Comparison of ENCODE assay signal across 7 cellular contexts in the genomic region with DNA sequence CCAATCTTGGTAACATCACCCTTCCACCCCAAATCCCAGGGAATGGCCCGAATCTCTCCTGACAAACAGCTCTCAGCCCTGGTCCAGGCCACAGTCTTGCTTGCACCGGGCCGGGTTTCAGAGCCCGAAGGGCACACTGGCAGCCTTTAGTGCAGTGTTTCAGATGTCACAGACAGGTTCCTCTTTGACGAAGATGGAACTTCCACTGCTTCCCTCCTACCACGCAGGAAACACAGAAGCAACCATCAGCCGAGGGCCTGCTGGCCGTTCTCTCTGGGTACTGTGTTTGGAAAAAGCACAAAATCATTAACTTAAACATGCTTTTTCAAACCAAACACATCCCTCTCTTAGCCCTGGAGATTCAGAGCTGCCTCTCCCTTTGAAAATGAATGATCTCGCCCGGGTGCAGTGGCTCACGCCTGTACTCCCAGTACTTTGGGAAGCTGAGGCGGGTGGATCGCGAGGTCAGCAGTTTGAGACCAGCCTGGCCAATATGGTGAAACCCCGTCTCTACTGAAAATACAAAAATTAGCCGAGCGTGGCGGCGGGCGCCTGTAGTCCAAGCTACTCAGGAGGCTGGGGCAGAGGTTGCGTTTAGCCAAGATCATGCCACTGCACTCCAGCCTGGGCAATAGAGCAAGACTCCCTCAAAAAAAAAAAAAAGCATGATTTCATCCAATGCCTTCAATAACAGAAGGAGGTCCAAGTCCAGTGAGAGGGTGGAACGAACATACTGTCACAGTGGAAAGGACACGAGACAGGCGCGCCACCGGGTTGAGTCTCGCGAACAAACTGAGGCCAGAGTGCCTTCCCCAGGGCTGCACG. TPM values are rescaled to one million over a fixed set of nuclear protein-coding genes. Genes with fewer than 3 reads are reported as not detected.
DNase-seq lines count a peak whose midpoint lies in the region; FAIRE-seq and TF ChIP-seq lines count a peak whose summit lies in the region.
"Not testable (repeated sequence)": the region's sequence is repeated elsewhere in the genome, so short reads cannot be mapped to it uniquely, and the experiment has no call there.

No MANE protein-coding gene starts in this region.

- H3K27me3 ChIP-seq in OCI-LY3 (ENCODE audit: low read depth, low read length); left ventricle myocardium inferior (ENCODE audit: low read depth); mucosa of stomach (ENCODE audit: control insufficient read depth, insufficient read depth, low read length); skeletal muscle satellite cell (ENCODE audit: control insufficient read depth, insufficient read depth, low read length): not testable (repeated sequence)

- peak overlapping the region; percentile 81 for H3K4me3 ChIP-seq in OCI-LY3 (ENCODE audit: low read length)
- peak overlapping the region; percentile 93 for H3K4me3 ChIP-seq in left ventricle myocardium inferior
- H3K4me3 ChIP-seq in mucosa of stomach (ENCODE audit: low read length): peak overlapping the region; percentile 50
- H3K4me3 ChIP-seq in skeletal muscle satellite cell (ENCODE audit: low read length): peak overlapping the region; percentile 90

- FAIRE-seq in GM19239 (lab: Jason Lieb, UNC): peak; percentile 44

- H3K27me3 Mint-ChIP-seq in activated T-cell treated with anti-CD3 and anti-CD28 coated beads, Interleukin-2, amount 50 U/mL, for 24 hours: not testable (repeated sequence)

- H3K9me3 Mint-ChIP-seq in activated T-cell treated with anti-CD3 and anti-CD28 coated beads, Interleukin-2, amount 50 U/mL, for 24 hours: not testable (repeated sequence)

- not testable (repeated sequence) for H4K20me1 ChIP-seq in OCI-LY3 (ENCODE audit: insufficient read depth, low read length)

- intact Hi-C loops in left ventricle myocardium inferior (cut with micrococcal nuclease): not testable (repeated sequence)

- not testable (repeated sequence) for DNase-seq in GM19239 (ENCODE audit: insufficient read length, low spot score); activated T-cell treated with anti-CD3 and anti-CD28 coated beads, Interleukin-2, amount 50 U/mL, for 24 hours
- DNase-seq in left ventricle myocardium inferior: peak; percentile 19

- peak overlapping the region; percentile 75 for H3K4me3 Mint-ChIP-seq in activated T-cell treated with anti-CD3 and anti-CD28 coated beads, Interleukin-2, amount 50 U/mL, for 24 hours

- peaks cover 37% of the 10 kb centered on the region for H3K4me1 Mint-ChIP-seq in activated T-cell treated with anti-CD3 and anti-CD28 coated beads, Interleukin-2, amount 50 U/mL, for 24 hours (ENCODE audit: low read depth)

- not testable (repeated sequence) for TF ChIP-seq CTCF in OCI-LY3 (IDR thresholded peaks at IDR 0.05; ENCODE audit: low read depth, low read length); left ventricle myocardium inferior (IDR thresholded peaks at IDR 0.05; ENCODE audit: borderline replicate concordance)

- H3K36me3 ChIP-seq in OCI-LY3 (replicated peaks; ENCODE audit: low read depth, low read length); left ventricle myocardium inferior; mucosa of stomach (ENCODE audit: control insufficient read depth, insufficient read depth, low read length); skeletal muscle satellite cell (ENCODE audit: insufficient read depth, low read length): not testable (repeated sequence)

- not testable (repeated sequence) for H3K36me3 Mint-ChIP-seq in activated T-cell treated with anti-CD3 and anti-CD28 coated beads, Interleukin-2, amount 50 U/mL, for 24 hours (ENCODE audit: low read depth)

- peak overlapping the region; percentile 67 for H3K27ac Mint-ChIP-seq in activated T-cell treated with anti-CD3 and anti-CD28 coated beads, Interleukin-2, amount 50 U/mL, for 24 hours

- H2AFZ ChIP-seq in OCI-LY3 (ENCODE audit: low read depth, low read length): 0 out of 2 replicates have a peak overlapping the region, but pooled peaks have one; percentile 54

- H3K9ac ChIP-seq in OCI-LY3 (ENCODE audit: low read length) (peak overlapping the region; percentile 53; the same call in 1 of the 2 replicates), mucosa of stomach (ENCODE audit: low read length) (peak overlapping the region; percentile 59), skeletal muscle satellite cell (ENCODE audit: low read depth, low read length) (peak overlapping the region; percentile 92)

- not testable (repeated sequence) for H3K9me3 ChIP-seq in OCI-LY3 (ENCODE audit: insufficient read depth, low read length); left ventricle myocardium inferior (replicated peaks); mucosa of stomach (ENCODE audit: control insufficient read depth, low read length); skeletal muscle satellite cell (replicated peaks; ENCODE audit: low read length)

- H3K79me2 ChIP-seq in OCI-LY3 (ENCODE audit: low read length): not testable (repeated sequence)

- H3K4me2 ChIP-seq in OCI-LY3 (ENCODE audit: low read length) (peak overlapping the region; percentile 99), skeletal muscle satellite cell (ENCODE audit: low read length) (peak overlapping the region; percentile 100)

- not testable (repeated sequence) for H3K4me1 ChIP-seq in OCI-LY3 (ENCODE audit: low read length); mucosa of stomach (ENCODE audit: control insufficient read depth, insufficient read depth, low read length)
- peaks cover 18% of the 10 kb centered on the region for H3K4me1 ChIP-seq in left ventricle myocardium inferior
- peaks cover 17% of the 10 kb centered on the region for H3K4me1 ChIP-seq in skeletal muscle satellite cell (ENCODE audit: control insufficient read depth, insufficient read depth, low read length)

- H3K27ac ChIP-seq in OCI-LY3 (ENCODE audit: low read length): not testable (repeated sequence)
- H3K27ac ChIP-seq in cingulate gyrus (ENCODE audit: low read depth, low read length) (peak overlapping the region; percentile 98), left ventricle myocardium inferior (replicated peaks) (peak overlapping the region; percentile 90)

RNA-seq across cellular contexts. Expression of a gene that starts 8.7 kb away (rescaled TPM):
- total RNA-seq in left ventricle myocardium inferior: 8.9 TPM
- total RNA-seq in skeletal muscle satellite cell (2012; rRNA removed): 10.0 and 14.2 TPM in 2 replicates

RNA-seq across cellular contexts. Expression of a gene that starts 17.2 kb away (rescaled TPM):
- 6,072 TPM for total RNA-seq in left ventricle myocardium inferior
- under 0.01 TPM in 2 replicates for total RNA-seq in skeletal muscle satellite cell (2012; rRNA removed)
